ENCODE assay signal across 21 cellular contexts in genomic region chr1:159646687-159647086, GRCh38. TPM values are rescaled to one million over a fixed set of nuclear protein-coding genes. Genes with fewer than 3 reads are reported as not detected.
A peak's percentile ranks its signal among the peaks of the same experiment; 100 is the strongest.
DNase-seq lines count a peak whose midpoint lies in the region; ATAC-seq and TF ChIP-seq lines count a peak whose summit lies in the region.
"Had no signal": no experiment of that assay in that cellular context is flagged by ENCODE, and none has a peak within 500 bp of the region (broad histone marks: within the 10 kb centered on the region; RNA-seq: fewer than 3 reads in every experiment).

No MANE protein-coding gene starts in this region.

- ATAC-seq in left ventricle myocardium superior = peak; percentile 43
- ATAC-seq: A549 had no signal

- no peak overlapping the region for H3K27ac ChIP-seq in left ventricle myocardium inferior (replicated peaks)
- H3K27ac ChIP-seq in A673 (ENCODE audit: low read depth, low read length, poor library complexity, severe bottlenecking) = no peak overlapping the region
- H3K27ac ChIP-seq: A549, thyroid gland had no signal

- no peak overlapping the region for H3K4me3 ChIP-seq in left ventricle myocardium inferior
- no peak overlapping the region for H3K4me3 ChIP-seq in BE2C (ENCODE audit: low read depth, low read length)
- no peak overlapping the region for H3K4me3 ChIP-seq in A673 (ENCODE audit: low read depth, low read length, poor library complexity, severe bottlenecking)
- H3K4me3 ChIP-seq: A549, thyroid gland had no signal

- H3K4me1 ChIP-seq in left ventricle myocardium inferior (no peaks in the 10 kb centered on the region), BE2C (no peaks in the 10 kb centered on the region), A673 (ENCODE audit: insufficient read depth, low read length, poor library complexity, severe bottlenecking) (no peaks in the 10 kb centered on the region)
- H3K4me1 ChIP-seq: A549, thyroid gland had no signal

- CTCF ChIA-PET in A673 (lab: Charles Lee) = no interaction called here

- TF ChIP-seq CTCF in left ventricle myocardium inferior (IDR thresholded peaks at IDR 0.05; ENCODE audit: borderline replicate concordance) (no peak), BE2C (IDR thresholded peaks at IDR 0.05; ENCODE audit: low read depth, low read length) (no peak), A673 (conservative IDR thresholded peaks at IDR 0.05; ENCODE audit: low read depth, low read length) (no peak)

- H3K27me3 Mint-ChIP-seq in dendritic cell treated with granulocyte-macrophage colony-stimulating factor and Interleukin-4, amounts not matched to agents 40 ng/mL and 50 ng/mL, for 4 days = no peaks in the 10 kb centered on the region

- intact Hi-C loops in left ventricle myocardium superior (cut with micrococcal nuclease) = no loop called here
- intact Hi-C loops in left ventricle myocardium inferior (cut with micrococcal nuclease) = no loop called here
- intact Hi-C loops in dendritic cell treated with granulocyte-macrophage colony-stimulating factor and Interleukin-4, amounts not matched to agents 40 ng/mL and 50 ng/mL, for 4 days (cut with micrococcal nuclease) = loop anchor here (2.0 kb wide), 1 partner anchor 16 kb away; no protein-coding TSS in a partner anchor
- intact Hi-C loops in A673 (cut with micrococcal nuclease; ENCODE audit: unreplicated experiment) = no loop called here

- H3K27ac Mint-ChIP-seq in dendritic cell treated with granulocyte-macrophage colony-stimulating factor and Interleukin-4, amounts not matched to agents 40 ng/mL and 50 ng/mL, for 4 days = peak overlapping the region; percentile 86
- H3K27ac Mint-ChIP-seq: activated CD4-positive, alpha-beta memory T cell treated with anti-CD3 and anti-CD28 coated beads, Interleukin-2, amount 10 ng/mL, durations not matched to agents 7 days and 5 days; activated T-cell treated with anti-CD3 and anti-CD28 coated beads, Interleukin-2, amount 50 U/mL, for 24 hours had no signal

- peaks cover 11% of the 10 kb centered on the region for H3K9me3 ChIP-seq in left ventricle myocardium inferior (replicated peaks)
- no peaks in the 10 kb centered on the region for H3K9me3 ChIP-seq in BE2C
- H3K9me3 ChIP-seq in A673 (ENCODE audit: low read depth, low read length, poor library complexity, severe bottlenecking) = no peaks in the 10 kb centered on the region
- H3K9me3 ChIP-seq: SK-N-SH, thyroid gland had no signal

- peaks cover 16% of the 10 kb centered on the region for H3K36me3 Mint-ChIP-seq in dendritic cell treated with granulocyte-macrophage colony-stimulating factor and Interleukin-4, amounts not matched to agents 40 ng/mL and 50 ng/mL, for 4 days (ENCODE audit: low read depth)

- H3K4me3 Mint-ChIP-seq in dendritic cell treated with granulocyte-macrophage colony-stimulating factor and Interleukin-4, amounts not matched to agents 40 ng/mL and 50 ng/mL, for 4 days = no peak overlapping the region
- H3K4me3 Mint-ChIP-seq: activated CD4-positive, alpha-beta memory T cell treated with anti-CD3 and anti-CD28 coated beads, Interleukin-2, amount 10 ng/mL, durations not matched to agents 7 days and 5 days; activated T-cell treated with anti-CD3 and anti-CD28 coated beads, Interleukin-2, amount 50 U/mL, for 24 hours; neural crest cell had no signal

- H3K36me3 ChIP-seq in left ventricle myocardium inferior (no peaks in the 10 kb centered on the region), BE2C (no peaks in the 10 kb centered on the region), A673 (ENCODE audit: insufficient read depth, low read length, poor library complexity, severe bottlenecking) (no peaks in the 10 kb centered on the region)
- H3K36me3 ChIP-seq: thyroid gland had no signal

- no TSS peak for BruUV-seq in A673 (replicated peaks; lab: Mats Ljungman, UMichigan)

- H3K4me1 Mint-ChIP-seq in dendritic cell treated with granulocyte-macrophage colony-stimulating factor and Interleukin-4, amounts not matched to agents 40 ng/mL and 50 ng/mL, for 4 days (ENCODE audit: low read depth) = peaks cover 10% of the 10 kb centered on the region
- H3K4me1 Mint-ChIP-seq: activated CD4-positive, alpha-beta memory T cell treated with anti-CD3 and anti-CD28 coated beads, Interleukin-2, amount 10 ng/mL, durations not matched to agents 7 days and 5 days; neural crest cell had no signal

- POLR2A ChIA-PET in A673 (lab: Charles Lee; ENCODE audit: low non-redundant PET) = no interaction called here

- H3K27me3 ChIP-seq in left ventricle myocardium inferior (ENCODE audit: low read depth) (no peaks in the 10 kb centered on the region), BE2C (no peaks in the 10 kb centered on the region), A673 (replicated peaks; ENCODE audit: insufficient read depth, low read depth, low read length, poor library complexity) (peaks cover 12% of the 10 kb centered on the region)
- H3K27me3 ChIP-seq: thyroid gland had no signal

- H3K9me3 Mint-ChIP-seq in dendritic cell treated with granulocyte-macrophage colony-stimulating factor and Interleukin-4, amounts not matched to agents 40 ng/mL and 50 ng/mL, for 4 days = peaks cover 32% of the 10 kb centered on the region

- no peak for DNase-seq in left ventricle myocardium superior
- DNase-seq in left ventricle myocardium inferior = no peak
- peak; percentile 96 for DNase-seq in NOMO-1 treated with DMSO at 0.1 percent for 48 hours (lab: John Stamatoyannopoulos, UW; ENCODE audit: unreplicated experiment)
- no peak for DNase-seq in activated CD4-positive, alpha-beta T cell treated with anti-CD3 and anti-CD28 coated beads for 4 hours
- no peak for DNase-seq in BE2C
- DNase-seq in A673 (ENCODE audit: low spot score) = no peak
- DNase-seq in NCI-H1092 treated with DMSO at 0.1 percent for 48 hours (lab: John Stamatoyannopoulos, UW) = no peak
- DNase-seq: activated CD4-positive, alpha-beta memory T cell treated with anti-CD3 and anti-CD28 coated beads, Interleukin-2, amount 10 ng/mL, durations not matched to agents 7 days and 5 days; activated naive CD4-positive, alpha-beta T cell treated with anti-CD3 and anti-CD28 coated beads, Interleukin-2, amount 50 U/mL, for 16 hours; activated T-cell treated with anti-CD3 and anti-CD28 coated beads, Interleukin-2, amount 50 U/mL, for 24 hours; DMS79 treated with DMSO at 0.1 percent for 48 hours; IMR-90; NCI-H526 treated with DMSO at 0.1 percent for 48 hours; SK-N-SH; thyroid gland had no signal

RNA-seq across cellular contexts. Expression of gene APCS, which starts 59.1 kb away (rescaled TPM):
- total RNA-seq in left ventricle myocardium superior = not detected
- total RNA-seq in left ventricle myocardium inferior = not detected
- not detected for polyA plus RNA-seq in BE2C (2012; ENCODE audit: insufficient read depth, insufficient read length, low read depth)
- not detected in 2 replicates for total RNA-seq in A673 (2021)
- total RNA-seq: activated CD4-positive, alpha-beta memory T cell treated with anti-CD3 and anti-CD28 coated beads, Interleukin-2, amount 10 ng/mL, durations not matched to agents 7 days and 5 days; H1; IMR-90; kidney epithelial cell; neural crest cell; pulmonary artery endothelial cell; thyroid gland had no signal
- polyA plus RNA-seq: A549, H1, IMR-90, SK-N-SH had no signal
